In genomic region chr6:140809694-140810101, GRCh38 we compare ENCODE assay signal across 8 cellular contexts.
A peak's percentile ranks its signal among the peaks of the same experiment; 100 is the strongest.
DNase-seq lines count a peak whose midpoint lies in the region; ATAC-seq and TF ChIP-seq lines count a peak whose summit lies in the region.

No MANE protein-coding gene starts in this region.

- in situ Hi-C loops in brain microvascular endothelial cell (cut with HindIII; ENCODE audit: low pct_ligation_motif_present, low sequenced_read_pairs), result no loop called here

- H2AFZ ChIP-seq in GM23338, result no peak overlapping the region

- no peaks in the 10 kb centered on the region for H3F3A ChIP-seq in GM23338 (replicated peaks; ENCODE audit: low read depth)

- H3K27ac ChIP-seq in brain microvascular endothelial cell (no peak overlapping the region), coronary artery (no peak overlapping the region), GM23338 (ENCODE audit: low read depth) (no peak overlapping the region)

- H3K27me3 ChIP-seq in brain microvascular endothelial cell (replicated peaks) (no peaks in the 10 kb centered on the region), GM23338 (ENCODE audit: insufficient read depth) (no peaks in the 10 kb centered on the region)

- H3K4me1 Mint-ChIP-seq in GM23338 (no peaks in the 10 kb centered on the region), mesothelial cell of epicardium (no peaks in the 10 kb centered on the region)

- H3K4me1 ChIP-seq in GM23338 (ENCODE audit: insufficient read depth), result no peaks in the 10 kb centered on the region

- peaks cover 10% of the 10 kb centered on the region for H3K9me3 Mint-ChIP-seq in GM23338
- peaks cover 36% of the 10 kb centered on the region for H3K9me3 Mint-ChIP-seq in mesothelial cell of epicardium

- H3K4me3 ChIP-seq in brain microvascular endothelial cell (ENCODE audit: low read depth, low read length), result no peak overlapping the region
- no peak overlapping the region for H3K4me3 ChIP-seq in coronary artery
- H3K4me3 ChIP-seq in GM23338, result no peak overlapping the region

- H3K4me3 Mint-ChIP-seq in GM23338 (no peak overlapping the region), mesothelial cell of epicardium (no peak overlapping the region)

- ATAC-seq in GM18517 (IDR thresholded peaks at IDR 0.05; ENCODE audit: unreplicated experiment) (peak; percentile 83), GM21526 (IDR thresholded peaks at IDR 0.05; ENCODE audit: low FRiP score, unreplicated experiment) (peak; percentile 83), HG03439 (IDR thresholded peaks at IDR 0.05; ENCODE audit: unreplicated experiment) (peak; percentile 91), GM23338 (no peak)

- H3K36me3 Mint-ChIP-seq in GM23338 (ENCODE audit: low read depth), result peaks cover 4% of the 10 kb centered on the region; the same call in 2 of the 3 replicates
- peaks cover 4% of the 10 kb centered on the region for H3K36me3 Mint-ChIP-seq in mesothelial cell of epicardium

- H4K20me1 ChIP-seq in GM23338 (replicated peaks; ENCODE audit: insufficient read depth), result no peaks in the 10 kb centered on the region

- TF ChIP-seq CTCF in brain microvascular endothelial cell (IDR thresholded peaks at IDR 0.05; ENCODE audit: low read depth, low read length, missing control alignments) (no peak), coronary artery (IDR thresholded peaks at IDR 0.05) (no peak), GM23338 (conservative IDR thresholded peaks at IDR 0.05; ENCODE audit: low read depth in 2 of 2) (no peak), mesothelial cell of epicardium (IDR thresholded peaks at IDR 0.05; ENCODE audit: unreplicated experiment) (no peak)

- H3K79me2 ChIP-seq in GM23338 (replicated peaks; ENCODE audit: insufficient read depth), result no peaks in the 10 kb centered on the region

- no peak overlapping the region for H3K4me2 ChIP-seq in GM23338

- peaks cover 5% of the 10 kb centered on the region; the same call in 1 of the 2 replicates for H3K9me2 ChIP-seq in GM23338 (ENCODE audit: insufficient read depth)

- H3K27ac Mint-ChIP-seq in GM23338 (no peak overlapping the region), mesothelial cell of epicardium (no peak overlapping the region)

- no peaks in the 10 kb centered on the region for H3K27me3 Mint-ChIP-seq in GM23338 (ENCODE audit: insufficient read depth, low read depth, poor library complexity)
- no peaks in the 10 kb centered on the region for H3K27me3 Mint-ChIP-seq in mesothelial cell of epicardium (ENCODE audit: low read depth)

- H3K36me3 ChIP-seq in brain microvascular endothelial cell (replicated peaks) (no peaks in the 10 kb centered on the region), GM23338 (ENCODE audit: insufficient read depth) (no peaks in the 10 kb centered on the region)

- peak; percentile 61 for DNase-seq in brain microvascular endothelial cell
- DNase-seq in RKO (ENCODE audit: low spot score), result no peak
- DNase-seq in coronary artery (ENCODE audit: low spot score), result no peak
- DNase-seq in GM23338 (ENCODE audit: low spot score), result no peak
- DNase-seq in mesothelial cell of epicardium (ENCODE audit: low spot score in 2 of 2, unreplicated experiment in 2 of 2), result no peak

TF ChIP-seq in GM23338, 12 proteins besides CTCF, POLR2A, EP300 and RAD21 (continues in another document):
- TF ChIP-seq ZNF114 (CRISPR knock-in tag; IDR thresholded peaks at IDR 0.05) (no peak), ZNF462 (CRISPR knock-in tag; IDR thresholded peaks at IDR 0.05) (no peak), CREB1 (CRISPR knock-in tag; IDR thresholded peaks at IDR 0.05; ENCODE audit: low read depth) (no peak), ZNF331 (CRISPR knock-in tag; IDR thresholded peaks at IDR 0.05; ENCODE audit: low read depth) (no peak), STAT1 (IDR thresholded peaks at IDR 0.05; ENCODE audit: unreplicated experiment) (no peak), ETS1 (IDR thresholded peaks at IDR 0.05) (no peak), POLR2AphosphoS5 (IDR thresholded peaks at IDR 0.05; ENCODE audit: low read depth) (no peak)
